25 cellular contexts compared by ENCODE assay signal in the genomic region with DNA sequence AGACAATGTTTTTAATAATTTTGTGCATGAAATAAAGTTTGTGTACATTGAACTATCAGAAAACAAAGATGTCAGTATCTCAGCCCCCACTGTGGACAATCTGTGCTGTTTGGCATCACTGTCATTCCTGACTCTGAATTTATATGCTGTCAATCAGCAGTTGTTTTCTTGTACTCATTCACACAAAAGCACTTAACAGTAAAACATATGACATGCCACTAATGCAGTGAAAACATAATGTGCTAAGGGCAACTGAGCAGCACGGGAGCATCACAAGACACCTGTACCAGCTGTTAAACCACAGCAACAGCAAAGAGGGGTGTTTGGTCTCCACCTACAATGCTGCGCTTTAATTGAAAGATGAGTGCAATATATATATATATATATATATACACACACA.
"Had no signal": no experiment of that assay in that cellular context is flagged by ENCODE, and none has a peak within 500 bp of the region (broad histone marks: within the 10 kb centered on the region; RNA-seq: fewer than 3 reads in every experiment).

No MANE protein-coding gene starts in this region.

- H2AFZ ChIP-seq: hepatocyte, parathyroid adenoma had no signal

- H3K27ac ChIP-seq: esophagus muscularis mucosa, foreskin keratinocyte, gastroesophageal sphincter, heart left ventricle, hepatocyte, left lung, parathyroid adenoma, right lobe of liver, vagina had no signal

- H3K9me3 ChIP-seq: esophagus muscularis mucosa, gastroesophageal sphincter, heart left ventricle, left lung, mucosa of descending colon, right lobe of liver, vagina had no signal

- H3K36me3 ChIP-seq: esophagus muscularis mucosa, gastroesophageal sphincter, heart left ventricle, left lung, neural progenitor cell, right lobe of liver, vagina had no signal

- ATAC-seq: foreskin keratinocyte; gastroesophageal sphincter; heart left ventricle; left lung; mucosa of descending colon; natural killer cell treated with Interleukin-12 subunit alpha and Interleukin-12 subunit beta and Interleukin-15 and Interleukin-18, amount 100 ng/mL, for 72 hours; right lobe of liver; stimulated activated naive B cell treated with anti-CD40 and anti-IgM and Interleukin-4, amounts not matched to agents 10 μg/mL and 1 μg/mL and 100 μg/mL, for 72 hours had no signal

- H3K27me3 ChIP-seq: esophagus muscularis mucosa, foreskin keratinocyte, heart left ventricle, hepatocyte, left lung, neural progenitor cell, right lobe of liver, vagina had no signal

- H3K79me2 ChIP-seq: hepatocyte, parathyroid adenoma had no signal

- H3K4me1 Mint-ChIP-seq: mesothelial cell of epicardium; naive B cell; stimulated activated naive B cell treated with anti-CD40 and anti-IgM and Interleukin-4, amounts not matched to agents 10 μg/mL and 1 μg/mL and 100 μg/mL, for 72 hours had no signal

- H3K36me3 Mint-ChIP-seq: mesothelial cell of epicardium; naive B cell; natural killer cell treated with Interleukin-12 subunit alpha and Interleukin-12 subunit beta and Interleukin-15 and Interleukin-18, amount 100 ng/mL, for 72 hours; neural progenitor cell; stimulated activated naive B cell treated with anti-CD40 and anti-IgM and Interleukin-4, amounts not matched to agents 10 μg/mL and 1 μg/mL and 100 μg/mL, for 72 hours had no signal

- H3K4me3 Mint-ChIP-seq: dendritic cell treated with granulocyte-macrophage colony-stimulating factor and Interleukin-4, amounts not matched to agents 40 ng/mL and 50 ng/mL, for 4 days; mesothelial cell of epicardium; naive B cell; natural killer cell treated with Interleukin-12 subunit alpha and Interleukin-12 subunit beta and Interleukin-15 and Interleukin-18, amount 100 ng/mL, for 72 hours; neural progenitor cell; stimulated activated naive B cell treated with anti-CD40 and anti-IgM and Interleukin-4, amounts not matched to agents 10 μg/mL and 1 μg/mL and 100 μg/mL, for 72 hours; stimulated activated naive CD8-positive, alpha-beta T cell treated with anti-CD3 and anti-CD28 coated beads, Interleukin-15, Interleukin-2, amounts not matched to agents 100 ng/mL and 50 ng/mL, for 24 hours had no signal

- H3K4me3 ChIP-seq: esophagus muscularis mucosa, gastroesophageal sphincter, heart left ventricle, hepatocyte, left lung, mucosa of descending colon, neural progenitor cell, right lobe of liver, vagina had no signal

- H3K4me2 ChIP-seq: hepatocyte had no signal

- H3K9me3 Mint-ChIP-seq: dendritic cell treated with granulocyte-macrophage colony-stimulating factor and Interleukin-4, amounts not matched to agents 40 ng/mL and 50 ng/mL, for 4 days; mesothelial cell of epicardium; neural progenitor cell had no signal

- H3K27me3 Mint-ChIP-seq: dendritic cell treated with granulocyte-macrophage colony-stimulating factor and Interleukin-4, amounts not matched to agents 40 ng/mL and 50 ng/mL, for 4 days; naive B cell; natural killer cell treated with Interleukin-12 subunit alpha and Interleukin-12 subunit beta and Interleukin-15 and Interleukin-18, amount 100 ng/mL, for 72 hours; progenitor cell of endocrine pancreas; stimulated activated naive B cell treated with anti-CD40 and anti-IgM and Interleukin-4, amounts not matched to agents 10 μg/mL and 1 μg/mL and 100 μg/mL, for 72 hours; stimulated activated naive CD8-positive, alpha-beta T cell treated with anti-CD3 and anti-CD28 coated beads, Interleukin-15, Interleukin-2, amounts not matched to agents 100 ng/mL and 50 ng/mL, for 24 hours had no signal

- H3K4me1 ChIP-seq: esophagus muscularis mucosa, foreskin keratinocyte, gastroesophageal sphincter, heart left ventricle, left lung, parathyroid adenoma, vagina had no signal

- DNase-seq: effector CD8-positive, alpha-beta T cell; foreskin keratinocyte; heart left ventricle; kidney; left lung; mesenchymal stem cell; mucosa of descending colon; naive B cell; right lobe of liver; small intestine; stimulated activated CD4-positive, alpha-beta T cell treated with anti-CD3 and anti-CD28 coated beads, Interleukin-15, amount 100 ng/mL, for 24 hours; stimulated activated CD4-positive, alpha-beta T cell treated with anti-CD3 and anti-CD28 coated beads, Interleukin-2, amount 100 ng/mL, for 48 hours; stimulated activated naive B cell treated with anti-CD40 and anti-IgM and Interleukin-4, amounts not matched to agents 10 μg/mL and 1 μg/mL and 100 μg/mL, for 72 hours; trophoblast cell had no signal
